ENCODE assay signal across 8 cellular contexts in genomic region chr19:35495107-35496064, GRCh38. TPM values are rescaled to one million over a fixed set of nuclear protein-coding genes. Genes with fewer than 3 reads are reported as not detected.
A peak's percentile ranks its signal among the peaks of the same experiment; 100 is the strongest.
DNase-seq lines count a peak whose midpoint lies in the region; ATAC-seq, FAIRE-seq and TF ChIP-seq lines count a peak whose summit lies in the region.

No MANE protein-coding gene starts in this region.

- H3K4me1 Mint-ChIP-seq in T-helper 17 cell: peaks cover 6% of the 10 kb centered on the region

- TF ChIP-seq EP300 in sigmoid colon (IDR thresholded peaks at IDR 0.05): no peak

- in situ Hi-C loops in KBM-7 (cut with MboI; ENCODE audit: low pct_unique_long_range_greater_than_20kb, low sequenced_read_pairs): no loop called here

- no peak overlapping the region for H3K4me3 Mint-ChIP-seq in T-helper 17 cell

- ATAC-seq in T-helper 17 cell: peak; percentile 96
- ATAC-seq in HG02970 (IDR thresholded peaks at IDR 0.05; ENCODE audit: low FRiP score, unreplicated experiment): no peak
- ATAC-seq in HG02973 (IDR thresholded peaks at IDR 0.05; ENCODE audit: unreplicated experiment): no peak

- H3K4me3 ChIP-seq in adrenal gland (no peak overlapping the region), left ventricle myocardium inferior (peak overlapping the region; percentile 34), sigmoid colon (no peak overlapping the region)

- DNase-seq in KBM-7: peak; percentile 65
- DNase-seq in T-helper 17 cell: peak; percentile 43 to 63 (median 50)
- peak; percentile 60 to 79 (median 67) for DNase-seq in adrenal gland
- peak; percentile 63 for DNase-seq in left ventricle myocardium inferior
- DNase-seq in sigmoid colon: peak; percentile 83

- 22 to 35% (median 25%) methylated on average over 13 to 30 of the region's 30 CpGs for WGBS in adrenal gland, 4 donors
- 27 to 31% methylated on average over 30 of the region's 30 CpGs for WGBS in sigmoid colon, 2 donors

- H3K27ac ChIP-seq in adrenal gland: no peak overlapping the region
- H3K27ac ChIP-seq in left ventricle myocardium inferior (replicated peaks): no peak overlapping the region
- no peak overlapping the region for H3K27ac ChIP-seq in sigmoid colon

- FAIRE-seq in G401.6 (lab: Jason Lieb, UNC): peak; percentile 27

- peaks cover 0 to 5% of the 10 kb centered on the region in 2 donors for H3K4me1 ChIP-seq in adrenal gland (replicated peaks in 1 of 2)
- peaks cover 8% of the 10 kb centered on the region for H3K4me1 ChIP-seq in left ventricle myocardium inferior
- H3K4me1 ChIP-seq in sigmoid colon: peaks cover 0 to 7% (median 3%) of the 10 kb centered on the region in 4 donors

- no peaks in the 10 kb centered on the region for H3K36me3 Mint-ChIP-seq in T-helper 17 cell (ENCODE audit: low read depth)

- H3K27me3 ChIP-seq in adrenal gland (no peaks in the 10 kb centered on the region), left ventricle myocardium inferior (ENCODE audit: low read depth) (peaks cover 6% of the 10 kb centered on the region), sigmoid colon (peaks cover 0 to 2% (median 0%) of the 10 kb centered on the region in 3 donors)

- H3K36me3 ChIP-seq in adrenal gland (replicated peaks in 1 of 2) (no peaks in the 10 kb centered on the region), left ventricle myocardium inferior (no peaks in the 10 kb centered on the region), sigmoid colon (no peaks in the 10 kb centered on the region)

- H3K27ac Mint-ChIP-seq in T-helper 17 cell: no peak overlapping the region

- intact Hi-C loops in adrenal gland (cut with DNase I) (loop anchor here in 1 of 2 donors (2.0 kb wide), 1 partner anchor 143 kb away; no protein-coding TSS in a partner anchor), left ventricle myocardium inferior (cut with micrococcal nuclease) (loop anchor here (10.0 kb wide), 1 partner anchor 141 kb away; the partner anchor contains the start of gene FFAR3), sigmoid colon (cut with DNase I) (loop anchor here (1.0 kb wide), 2 partner anchors 143 to 226 kb away; no protein-coding TSS in a partner anchor)

- TF ChIP-seq POLR2A in adrenal gland (IDR thresholded peaks at IDR 0.05): no peak
- no peak for TF ChIP-seq POLR2A in sigmoid colon (IDR thresholded peaks at IDR 0.05)

- H3K9me3 ChIP-seq in T-helper 17 cell (ENCODE audit: control insufficient read depth, low read length, poor library complexity, severe bottlenecking) (no peaks in the 10 kb centered on the region), adrenal gland (replicated peaks in 1 of 3) (no peaks in the 10 kb centered on the region), left ventricle myocardium inferior (replicated peaks) (no peaks in the 10 kb centered on the region), sigmoid colon (no peaks in the 10 kb centered on the region)

- peaks cover 46% of the 10 kb centered on the region for H3K27me3 Mint-ChIP-seq in T-helper 17 cell

- TF ChIP-seq CTCF in adrenal gland (IDR thresholded peaks at IDR 0.05) (peak; percentile 90 to 99 (median 94)), left ventricle myocardium inferior (IDR thresholded peaks at IDR 0.05; ENCODE audit: borderline replicate concordance) (peak; percentile 99), sigmoid colon (IDR thresholded peaks at IDR 0.05) (peak; percentile 82 to 99 (median 90))

RNA-seq across cellular contexts. Expression of gene KRTDAP, which starts 5.1 kb away (rescaled TPM):
- not detected for total RNA-seq in T-helper 17 cell
- total RNA-seq in adrenal gland: not detected
- not detected for polyA plus RNA-seq in adrenal gland
- not detected for total RNA-seq in left ventricle myocardium inferior
- total RNA-seq in sigmoid colon: not detected
- not detected for polyA plus RNA-seq in sigmoid colon

RNA-seq across cellular contexts. Expression of gene DMKN, which starts 18.1 kb away (rescaled TPM):
- total RNA-seq in T-helper 17 cell (not detected), adrenal gland (10 to 100 TPM in 5 of 8 donors, 1 to 10 TPM in 3; 4.9 to 39.4 (median 17.6) TPM), left ventricle myocardium inferior (7.9 TPM), sigmoid colon (10 to 100 TPM in 3 of 4 donors, 1 to 10 TPM in 1; 6.1 to 39.0 (median 24.4) TPM)
- polyA plus RNA-seq in adrenal gland (10 to 100 TPM; 29.3 to 70.5 (median 63.2) TPM), sigmoid colon (10 to 100 TPM in 1 of 3 donors, 1 to 10 TPM in 2; 5.5 to 20.6 (median 9.0) TPM)

RNA-seq across cellular contexts. Expression of gene SBSN, which starts 32.7 kb away (rescaled TPM):
- total RNA-seq in T-helper 17 cell (not detected), adrenal gland (not detected), left ventricle myocardium inferior (not detected), sigmoid colon (not detected)
- polyA plus RNA-seq in adrenal gland (under 1 TPM in 1 of 3 donors, not detected in 2; 0.77 TPM), sigmoid colon (1 to 10 TPM in 1 of 3 donors, under 1 TPM in 1, not detected in 1; 0.17 to 1.2 TPM)

RNA-seq across cellular contexts. Expression of gene GAPDHS, which starts 37.9 kb away (rescaled TPM):
- not detected for total RNA-seq in T-helper 17 cell
- not detected for total RNA-seq in adrenal gland
- polyA plus RNA-seq in adrenal gland: not detected
- total RNA-seq in left ventricle myocardium inferior: not detected
- not detected for total RNA-seq in sigmoid colon
- polyA plus RNA-seq in sigmoid colon: not detected

RNA-seq across cellular contexts. Expression of gene FFAR2, which starts 47.3 kb away (rescaled TPM):
- total RNA-seq in T-helper 17 cell (under 1 TPM; 0.16 to 0.55 TPM), adrenal gland (under 1 TPM in 2 of 8 donors, not detected in 6; 0.29 to 0.52 TPM), left ventricle myocardium inferior (0.27 TPM), sigmoid colon (under 1 TPM in 1 of 4 donors, not detected in 3; 0.81 TPM)
- polyA plus RNA-seq in adrenal gland (under 1 TPM; 0.33 to 0.88 (median 0.40) TPM), sigmoid colon (under 1 TPM in 2 of 3 donors, not detected in 1; 0.69 to 0.92 TPM)
